Comparison of ENCODE assay signal across 8 cellular contexts in the genomic region with DNA sequence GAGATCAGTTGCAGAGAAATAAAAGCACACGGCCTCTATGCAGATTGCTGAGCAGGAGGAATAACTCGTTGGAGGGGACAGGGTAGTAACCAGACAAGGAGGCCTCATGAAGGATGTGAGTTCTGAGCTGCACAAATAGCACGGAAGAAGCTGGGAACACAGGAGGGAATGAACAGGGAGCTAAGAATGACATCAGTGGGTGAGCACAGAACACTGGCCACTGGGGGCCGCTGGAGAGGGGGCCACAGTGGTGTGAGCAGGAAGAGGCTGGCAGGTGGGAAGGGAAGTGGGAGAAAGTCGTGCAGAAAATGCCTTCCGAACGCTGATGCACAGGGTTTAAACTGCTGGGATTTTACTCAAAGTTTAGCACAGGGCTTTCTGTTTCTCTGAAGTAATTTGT.
A peak's percentile ranks its signal among the peaks of the same experiment; 100 is the strongest.
DNase-seq lines count a peak whose midpoint lies in the region; ATAC-seq, FAIRE-seq and TF ChIP-seq lines count a peak whose summit lies in the region.

No MANE protein-coding gene starts in this region.

- WGBS in GM12878 (ENCODE audit: insufficient coverage, insufficient replicate concordance, low lambda C conversion rate, missing lambda C conversion rate) = 62% methylated on average over 7 of the region's 7 CpGs

- peak; percentile 62 for TF ChIP-seq CTCF in DOHH2 (IDR thresholded peaks at IDR 0.05; ENCODE audit: low read depth, low read length, poor library complexity, severe bottlenecking)
- TF ChIP-seq CTCF in GM12878 (IDR thresholded peaks at IDR 0.05 in 2 of 3, conservative IDR thresholded peaks at IDR 0.05 in 1 of 3; ENCODE audit: control insufficient read depth in 2 of 3, extremely low read depth in 1 of 3, insufficient read depth in 1 of 3, low read depth in 3 of 3, low read length in 3 of 3) = peak; percentile 18 to 31 (median 24); a peak in 3 of 6 replicates

- H3K27ac ChIP-seq in DOHH2 (ENCODE audit: low read depth, low read length) = no peak overlapping the region
- H3K27ac ChIP-seq in GM12878 (ENCODE audit: control insufficient read depth, insufficient read depth) = no peak overlapping the region

- CTCF ChIA-PET in GM12878 (lab: Yijun Ruan, JAX) = interaction anchor here (0.5 to 1.0 kb wide), 3 partner anchors 33 to 611 kb away, joined by 3 to 5 read pairs (median 3); no protein-coding TSS in a partner anchor

- H4K20me1 ChIP-seq in DOHH2 (ENCODE audit: control insufficient read depth, insufficient read depth, low read depth, low read length) = no peaks in the 10 kb centered on the region
- no peaks in the 10 kb centered on the region for H4K20me1 ChIP-seq in GM12878 (ENCODE audit: control insufficient read depth, insufficient read depth)

- no peak overlapping the region for H3K9ac ChIP-seq in GM12878 (ENCODE audit: control insufficient read depth, insufficient read depth, low read length)

- TF ChIP-seq POLR2A in GM12878 (IDR thresholded peaks at IDR 0.05; ENCODE audit: low read depth, low read length) = no peak

- FAIRE-seq in HTR-8/SVneo (lab: Jason Lieb, UNC) (peak; percentile 88), GM12878 (lab: Jason Lieb, UNC) (no peak)

- DNase-seq in HTR-8/SVneo (ENCODE audit: insufficient read length, low spot score) (peak; percentile 66), GM12878 (ENCODE audit: low read depth, low spot score) (no peak), lung microvascular endothelial cell (ENCODE audit: low read depth in 2 of 2) (peak; percentile 15 to 58), NCI-H1436 (lab: John Stamatoyannopoulos, UW) (no peak), cortex of kidney (lab: John Stamatoyannopoulos, UW) (no peak)

- TF ChIP-seq RAD21 in GM12878 (IDR thresholded peaks at IDR 0.05; ENCODE audit: insufficient read depth, low read depth, low read length) = no peak

- RAD21 ChIA-PET in GM12878 (lab: Charles Lee; ENCODE audit: unreplicated experiment) = no interaction called here

- TF ChIP-seq EP300 in GM12878 (IDR thresholded peaks at IDR 0.05; ENCODE audit: borderline replicate concordance in 1 of 2, control insufficient read depth in 1 of 2, low read depth in 2 of 2, low read length in 2 of 2) = no peak

- H3K9me2 ChIP-seq in DOHH2 (replicated peaks; ENCODE audit: control insufficient read depth, low read length) = no peaks in the 10 kb centered on the region

- no peaks in the 10 kb centered on the region for H3K79me2 ChIP-seq in DOHH2 (ENCODE audit: control insufficient read depth, low read length)
- no peaks in the 10 kb centered on the region for H3K79me2 ChIP-seq in GM12878 (ENCODE audit: control insufficient read depth, insufficient read depth, low read length)

- H3K9me3 ChIP-seq in DOHH2 (ENCODE audit: control insufficient read depth, insufficient read depth, low read length) (no peaks in the 10 kb centered on the region), GM12878 (replicated peaks; ENCODE audit: control insufficient read depth, insufficient read depth, low read length) (no peaks in the 10 kb centered on the region)

- H3K4me2 ChIP-seq in DOHH2 (ENCODE audit: low read length) (no peak overlapping the region), GM12878 (ENCODE audit: control insufficient read depth, insufficient read depth) (no peak overlapping the region)

- SMC1A ChIA-PET in GM12878 (lab: Charles Lee; ENCODE audit: uncharacterized antibody, unreplicated experiment) = no interaction called here

- H3K4me1 ChIP-seq in DOHH2 (ENCODE audit: control insufficient read depth, low read length) = no peaks in the 10 kb centered on the region
- H3K4me1 ChIP-seq in GM12878 (ENCODE audit: control insufficient read depth, insufficient read depth, low read length) = no peaks in the 10 kb centered on the region

- ATAC-seq in GM12878 = 0 out of 3 replicates have a peak, but pooled peaks have one; percentile 37
- ATAC-seq in GM21528 (IDR thresholded peaks at IDR 0.05; ENCODE audit: low FRiP score, unreplicated experiment) = no peak
- ATAC-seq in HG03159 (IDR thresholded peaks at IDR 0.05; ENCODE audit: unreplicated experiment) = no peak

- in situ Hi-C loops in GM12878 (cut with MboI) = no loop called here

- H3K36me3 ChIP-seq in DOHH2 (ENCODE audit: control insufficient read depth, low read length) = peaks cover 64% of the 10 kb centered on the region
- H3K36me3 ChIP-seq in GM12878 (ENCODE audit: control insufficient read depth in 2 of 2, insufficient read depth in 2 of 2, low read length in 1 of 2) = peaks cover 9 to 11% of the 10 kb centered on the region in 2 experiments

- no peak overlapping the region for H3K4me3 ChIP-seq in DOHH2 (ENCODE audit: low read length)
- H3K4me3 ChIP-seq in GM12878 = no peak overlapping the region

- H3F3A ChIP-seq in DOHH2 (ENCODE audit: control insufficient read depth, insufficient read depth) = no peaks in the 10 kb centered on the region

- BruUV-seq in GM12878 (replicated peaks; lab: Mats Ljungman, UMichigan) = no TSS peak

- POLR2A ChIA-PET in GM12878 (lab: Charles Lee) = no interaction called here

- no peak overlapping the region for H2AFZ ChIP-seq in GM12878 (ENCODE audit: control insufficient read depth, low read depth, low read length)

- intact Hi-C loops in GM12878 (cut with micrococcal nuclease; ENCODE audit: unreplicated experiment) = no loop called here

- no peaks in the 10 kb centered on the region for H3K27me3 ChIP-seq in DOHH2 (ENCODE audit: control insufficient read depth, low read length)
- no peaks in the 10 kb centered on the region for H3K27me3 ChIP-seq in GM12878 (replicated peaks in 1 of 2; ENCODE audit: control insufficient read depth in 2 of 2, insufficient read depth in 2 of 2, low read length in 1 of 2)

TF ChIP-seq in GM12878, 131 proteins besides CTCF, POLR2A, EP300 and RAD21 (continues in another document):
- TF ChIP-seq RUNX3 (IDR thresholded peaks at IDR 0.05; ENCODE audit: low read length) (no peak), YBX1 (IDR thresholded peaks at IDR 0.05) (no peak), NFXL1 (IDR thresholded peaks at IDR 0.05; ENCODE audit: borderline replicate concordance) (no peak), EED (IDR thresholded peaks at IDR 0.05; ENCODE audit: low read depth) (no peak), SP1 (IDR thresholded peaks at IDR 0.05; ENCODE audit: low read depth, low read length) (no peak), FOXK2 (IDR thresholded peaks at IDR 0.05) (no peak), PAX5 (IDR thresholded peaks at IDR 0.05; ENCODE audit: borderline replicate concordance, low read depth, low read length) (no peak), SMARCA5 (IDR thresholded peaks at IDR 0.05) (no peak), LARP7 (IDR thresholded peaks at IDR 0.05) (no peak), KDM1A (IDR thresholded peaks at IDR 0.05; ENCODE audit: borderline replicate concordance) (no peak), POU2F2 (IDR thresholded peaks at IDR 0.05; ENCODE audit: borderline replicate concordance, low read depth, low read length) (no peak), SREBF2 (IDR thresholded peaks at IDR 0.05; ENCODE audit: low read length) (no peak), HDAC6 (IDR thresholded peaks at IDR 0.05; ENCODE audit: unreplicated experiment) (no peak), GABPA (IDR thresholded peaks at IDR 0.05; ENCODE audit: low read depth) (no peak), RBBP5 (conservative IDR thresholded peaks at IDR 0.05) (no peak)
- TF ChIP-seq, protein P1, sequence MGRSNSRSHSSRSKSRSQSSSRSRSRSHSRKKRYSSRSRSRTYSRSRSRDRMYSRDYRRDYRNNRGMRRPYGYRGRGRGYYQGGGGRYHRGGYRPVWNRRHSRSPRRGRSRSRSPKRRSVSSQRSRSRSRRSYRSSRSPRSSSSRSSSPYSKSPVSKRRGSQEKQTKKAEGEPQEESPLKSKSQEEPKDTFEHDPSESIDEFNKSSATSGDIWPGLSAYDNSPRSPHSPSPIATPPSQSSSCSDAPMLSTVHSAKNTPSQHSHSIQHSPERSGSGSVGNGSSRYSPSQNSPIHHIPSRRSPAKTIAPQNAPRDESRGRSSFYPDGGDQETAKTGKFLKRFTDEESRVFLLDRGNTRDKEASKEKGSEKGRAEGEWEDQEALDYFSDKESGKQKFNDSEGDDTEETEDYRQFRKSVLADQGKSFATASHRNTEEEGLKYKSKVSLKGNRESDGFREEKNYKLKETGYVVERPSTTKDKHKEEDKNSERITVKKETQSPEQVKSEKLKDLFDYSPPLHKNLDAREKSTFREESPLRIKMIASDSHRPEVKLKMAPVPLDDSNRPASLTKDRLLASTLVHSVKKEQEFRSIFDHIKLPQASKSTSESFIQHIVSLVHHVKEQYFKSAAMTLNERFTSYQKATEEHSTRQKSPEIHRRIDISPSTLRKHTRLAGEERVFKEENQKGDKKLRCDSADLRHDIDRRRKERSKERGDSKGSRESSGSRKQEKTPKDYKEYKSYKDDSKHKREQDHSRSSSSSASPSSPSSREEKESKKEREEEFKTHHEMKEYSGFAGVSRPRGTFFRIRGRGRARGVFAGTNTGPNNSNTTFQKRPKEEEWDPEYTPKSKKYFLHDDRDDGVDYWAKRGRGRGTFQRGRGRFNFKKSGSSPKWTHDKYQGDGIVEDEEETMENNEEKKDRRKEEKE (IDR thresholded peaks at IDR 0.05) = no peak

Comparison
In these comparisons a context has a peak if more than half of its experiments do, and no peak if none do; other contexts are left out.
1. DNase-seq: peak in HTR-8/SVneo (single experiment) and lung microvascular endothelial cell (2 of 2); none in GM12878 (single experiment), NCI-H1436 (single experiment) and cortex of kidney (single experiment).